Comparison of ENCODE assay signal across 2 cellular contexts in genomic region chr3:29297998-29298397, GRCh38.
TF ChIP-seq lines count a peak whose summit lies in the region.

No MANE protein-coding gene starts in this region.

TF ChIP-seq in GM12891, 5 proteins besides CTCF, POLR2A, EP300 and RAD21:
- TF ChIP-seq POLR2AphosphoS5 (IDR thresholded peaks at IDR 0.05; ENCODE audit: low read depth, low read length): no peak
- no peak for TF ChIP-seq TAF1 (IDR thresholded peaks at IDR 0.05; ENCODE audit: low read depth, low read length)
- TF ChIP-seq SPI1 (IDR thresholded peaks at IDR 0.05; ENCODE audit: low read depth, low read length): no peak

TF ChIP-seq in GM12878, 131 proteins besides CTCF, POLR2A, EP300 and RAD21:
- no peak for TF ChIP-seq POLR2AphosphoS5 (IDR thresholded peaks at IDR 0.05; ENCODE audit: low read length)
- TF ChIP-seq KLF5 (IDR thresholded peaks at IDR 0.05; ENCODE audit: partially characterized antibody): no peak
- TF ChIP-seq HDGF (IDR thresholded peaks at IDR 0.05): no peak
- TF ChIP-seq SMARCA5 (IDR thresholded peaks at IDR 0.05): no peak
- TF ChIP-seq SRF (IDR thresholded peaks at IDR 0.05; ENCODE audit: low read depth in 2 of 2, low read length in 2 of 2): no peak
TF ChIP-seq in GM12878: peak in this region for 0.
